In genomic region chr10:131822013-131822693, GRCh38 we compare ENCODE assay signal across 14 cellular contexts.
"Had no signal": no experiment of that assay in that cellular context is flagged by ENCODE, and none has a peak within 500 bp of the region (broad histone marks: within the 10 kb centered on the region; RNA-seq: fewer than 3 reads in every experiment).

No MANE protein-coding gene starts in this region.

- ATAC-seq: foreskin keratinocyte; stimulated activated naive CD8-positive, alpha-beta T cell treated with anti-CD3 and anti-CD28 coated beads, Interleukin-15, Interleukin-2, amounts not matched to agents 100 U/mL and 50 U/mL, for 24 hours had no signal

- H3K4me1 ChIP-seq: colonic mucosa, foreskin keratinocyte, suprapubic skin had no signal

- H3K27ac ChIP-seq: colonic mucosa, foreskin keratinocyte, suprapubic skin had no signal

- H3K9me3 ChIP-seq: colonic mucosa, suprapubic skin had no signal

- DNase-seq: activated CD4-positive, alpha-beta T cell treated with anti-CD3 and anti-CD28 coated beads for 1 hour; activated CD4-positive, alpha-beta T cell treated with anti-CD3 and anti-CD28 coated beads, Interleukin-2, amount 50 U/mL, for 48 hours; activated effector memory CD4-positive, alpha-beta T cell treated with Interleukin-2 at 50 U/mL for 16 hours; amniotic stem cell; colonic mucosa; effector CD8-positive, alpha-beta T cell; foreskin keratinocyte; immature natural killer cell; mammary epithelial cell; naive B cell; retina; stimulated activated CD4-positive, alpha-beta T cell treated with anti-CD3 and anti-CD28 coated beads, Interleukin-4, amount 100 ng/mL, for 4 hours; stimulated activated naive CD8-positive, alpha-beta T cell treated with anti-CD3 and anti-CD28 coated beads, Interleukin-15, Interleukin-2, amounts not matched to agents 100 U/mL and 50 U/mL, for 24 hours had no signal

- H3K4me3 ChIP-seq: colonic mucosa, suprapubic skin had no signal

- H3K27me3 ChIP-seq: colonic mucosa, foreskin keratinocyte had no signal

- H3K36me3 ChIP-seq: colonic mucosa, suprapubic skin had no signal
